Comparison of ENCODE assay signal across 32 cellular contexts in the genomic region with DNA sequence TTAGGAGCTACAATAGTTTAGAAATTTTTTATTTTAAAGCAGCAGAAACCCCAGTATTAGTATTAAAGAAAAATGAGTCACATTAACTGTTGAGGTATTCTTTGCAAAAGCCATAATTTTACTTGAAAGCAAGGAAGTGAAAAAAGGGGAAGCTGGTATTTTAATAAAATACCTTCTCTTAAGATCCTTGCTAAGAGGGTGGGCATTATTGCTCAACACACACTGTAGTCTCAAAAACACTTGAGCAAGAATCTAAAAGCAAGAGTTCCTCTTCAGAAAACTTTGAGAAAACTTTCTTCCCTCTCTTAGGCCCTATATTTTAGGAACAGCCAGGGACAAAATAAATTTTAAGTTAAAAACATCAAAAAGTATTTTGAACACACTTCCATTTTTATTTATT.
DNase-seq lines count a peak whose midpoint lies in the region; ATAC-seq and TF ChIP-seq lines count a peak whose summit lies in the region.
"Had no signal": no experiment of that assay in that cellular context is flagged by ENCODE, and none has a peak within 500 bp of the region (broad histone marks: within the 10 kb centered on the region; RNA-seq: fewer than 3 reads in every experiment).

No MANE protein-coding gene starts in this region.

- no peaks in the 10 kb centered on the region for H3K27me3 ChIP-seq in OCI-LY3 (ENCODE audit: low read depth, low read length)
- H3K27me3 ChIP-seq: gastrocnemius medialis, hepatocyte, transverse colon had no signal

- DNase-seq in Kasumi-1 (lab: John Stamatoyannopoulos, UW) (peak; percentile 69 to 81), globus pallidus (ENCODE audit: low spot score) (peak; percentile 4), foreskin fibroblast (no peak), NCI-H1092 treated with DMSO at 0.1 percent for 48 hours (lab: John Stamatoyannopoulos, UW) (no peak)
- DNase-seq in stimulated activated naive CD8-positive, alpha-beta T cell treated with anti-CD3 and anti-CD28 coated beads, Interleukin-15, Interleukin-2, amounts not matched to agents 100 U/mL and 50 U/mL, for 24 hours: no peak
- DNase-seq: activated CD4-positive, alpha-beta T cell treated with anti-CD3 and anti-CD28 coated beads for 36 hours; activated CD8-positive, alpha-beta T cell treated with anti-CD3 and anti-CD28 coated beads, Interleukin-2, amount 10 ng/mL, durations not matched to agents 7 days and 5 days; anterior cingulate cortex; C1 segment of cervical spinal cord; Caco-2; DMS53; gastrocnemius medialis; GM23248; IMR-90; mucosa of descending colon; natural killer cell; NCI-H1105 treated with DMSO at 0.1 percent for 48 hours; NCI-H187 treated with DMSO at 0.1 percent for 48 hours; NCI-H748 treated with DMSO at 0.1 percent for 48 hours; occipital lobe; psoas muscle; stimulated activated CD4-positive, alpha-beta T cell treated with anti-CD3 and anti-CD28 coated beads, Interleukin-4, amount 100 ng/mL, for 24 hours; T-helper 2 cell; transverse colon had no signal

- H3K36me3 ChIP-seq in OCI-LY3 (replicated peaks; ENCODE audit: low read depth, low read length): no peaks in the 10 kb centered on the region
- H3K36me3 ChIP-seq: breast epithelium, gastrocnemius medialis, transverse colon had no signal

- H4K20me1 ChIP-seq in OCI-LY3 (ENCODE audit: insufficient read depth, low read length): no peaks in the 10 kb centered on the region

- H3K4me2 ChIP-seq in OCI-LY3 (ENCODE audit: low read length): peak overlapping the region; percentile 57
- H3K4me2 ChIP-seq: hepatocyte had no signal

- no peak overlapping the region for H2AFZ ChIP-seq in OCI-LY3 (ENCODE audit: low read depth, low read length)
- H2AFZ ChIP-seq: GM23248, hepatocyte had no signal

- no peak for ATAC-seq in HG03039 (IDR thresholded peaks at IDR 0.05; ENCODE audit: unreplicated experiment)
- no peak for ATAC-seq in stimulated activated naive CD8-positive, alpha-beta T cell treated with anti-CD3 and anti-CD28 coated beads, Interleukin-15, Interleukin-2, amounts not matched to agents 100 U/mL and 50 U/mL, for 24 hours
- ATAC-seq: activated CD4-positive, alpha-beta T cell treated with anti-CD3 and anti-CD28 coated beads for 36 hours; activated CD8-positive, alpha-beta T cell treated with anti-CD3 and anti-CD28 coated beads, Interleukin-2, amount 10 ng/mL, durations not matched to agents 7 days and 5 days; activated T-helper 17 cell treated with anti-CD3 and anti-CD28 coated beads, Interleukin-2, amount 50 U/mL, for 72 hours; gastrocnemius medialis; mucosa of descending colon; natural killer cell; psoas muscle; sciatic nerve had no signal

- no peak overlapping the region for H3K4me3 ChIP-seq in OCI-LY3 (ENCODE audit: low read length)
- H3K4me3 ChIP-seq in foreskin fibroblast (ENCODE audit: low read depth in 1 of 2, low read length in 2 of 2): no peak overlapping the region
- H3K4me3 ChIP-seq: breast epithelium, gastrocnemius medialis, GM23248, hepatocyte, lung, mucosa of descending colon, psoas muscle, SK-N-MC, transverse colon had no signal

- H3K9me3 ChIP-seq in OCI-LY3 (ENCODE audit: insufficient read depth, low read length): no peaks in the 10 kb centered on the region
- H3K9me3 ChIP-seq: breast epithelium, Caco-2, gastrocnemius medialis, mucosa of descending colon, psoas muscle, transverse colon had no signal

- peaks cover 22% of the 10 kb centered on the region for H3K4me1 ChIP-seq in OCI-LY3 (ENCODE audit: low read length)
- H3K4me1 ChIP-seq: breast epithelium, Caco-2, gastrocnemius medialis, psoas muscle, transverse colon had no signal

- no peak for TF ChIP-seq CTCF in OCI-LY3 (IDR thresholded peaks at IDR 0.05; ENCODE audit: low read depth, low read length)
- TF ChIP-seq CTCF in foreskin fibroblast (IDR thresholded peaks at IDR 0.05; ENCODE audit: low read depth, low read length): no peak

- peak overlapping the region; percentile 51 for H3K27ac ChIP-seq in OCI-LY3 (ENCODE audit: low read length)
- H3K27ac ChIP-seq: breast epithelium, gastrocnemius medialis, GM23248, hepatocyte, psoas muscle, SK-N-MC, transverse colon had no signal

- H3K9ac ChIP-seq in OCI-LY3 (ENCODE audit: low read length): no peak overlapping the region
- H3K9ac ChIP-seq: GM23248 had no signal

- no peaks in the 10 kb centered on the region for H3K79me2 ChIP-seq in OCI-LY3 (ENCODE audit: low read length)
- H3K79me2 ChIP-seq: hepatocyte had no signal

Comparison
In these comparisons a context has a peak if more than half of its experiments do, and no peak if none do; other contexts are left out.
1. DNase-seq: peak in Kasumi-1 (2 of 2) and globus pallidus (single experiment); none in foreskin fibroblast (0 of 2), NCI-H1092 treated with DMSO at 0.1 percent for 48 hours (single experiment) and stimulated activated naive CD8-positive, alpha-beta T cell treated with anti-CD3 and anti-CD28 coated beads, Interleukin-15, Interleukin-2, amounts not matched to agents 100 U/mL and 50 U/mL, for 24 hours (single experiment).